24 cellular contexts compared by ENCODE assay signal in genomic region chr10:70899096-70899495, GRCh38.
"Had no signal": no experiment of that assay in that cellular context is flagged by ENCODE, and none has a peak within 500 bp of the region (broad histone marks: within the 10 kb centered on the region; RNA-seq: fewer than 3 reads in every experiment).

No MANE protein-coding gene starts in this region.

- ATAC-seq: activated CD4-positive, alpha-beta T cell treated with anti-CD3 and anti-CD28 coated beads for 36 hours; activated CD8-positive, alpha-beta T cell treated with anti-CD3 and anti-CD28 coated beads, Interleukin-2, amount 10 ng/mL, durations not matched to agents 7 days and 5 days; SK-N-SH treated with all-trans-retinoic acid at 6 μM for 48 hours had no signal

- H3K27ac ChIP-seq: ascending aorta, SJSA1, WERI-Rb-1 had no signal

- H3K27me3 ChIP-seq: ascending aorta had no signal

- H3K4me1 ChIP-seq: ascending aorta, SJSA1 had no signal

- H3K4me3 ChIP-seq: ascending aorta, SJSA1 had no signal

- H3K36me3 ChIP-seq: ascending aorta, SJSA1, WERI-Rb-1 had no signal

- DNase-seq: activated CD4-positive, alpha-beta T cell treated with anti-CD3 and anti-CD28 coated beads for 36 hours; activated CD4-positive, alpha-beta T cell treated with anti-CD3 and anti-CD28 coated beads, Interleukin-2, amount 10 ng/mL, durations not matched to agents 7 days and 5 days; activated CD4-positive, alpha-beta T cell treated with anti-CD3 and anti-CD28 coated beads, Interleukin-2, amount 50 U/mL, for 48 hours; activated CD8-positive, alpha-beta T cell treated with anti-CD3 and anti-CD28 coated beads, Interleukin-2, amount 10 ng/mL, durations not matched to agents 7 days and 5 days; activated gamma-delta T cell; activated naive CD4-positive, alpha-beta T cell treated with Interleukin-2 at 50 U/mL for 16 hours; activated naive CD8-positive, alpha-beta T cell treated with anti-CD3 and anti-CD28 coated beads, Interleukin-2, amount 10 ng/mL, durations not matched to agents 7 days and 5 days; activated T-cell treated with anti-CD3 and anti-CD28 coated beads, Interleukin-2, amount 50 U/mL, for 24 hours; amygdala; Kasumi-1; KG1; MM.1S; NCI-H1092; NCI-H1436 treated with DMSO at 0.1 percent for 48 hours; NCI-H1694 treated with DMSO at 0.1 percent for 48 hours; NCI-H2029; NCI-H524 treated with DMSO at 0.1 percent for 48 hours; OCI-M1; Right ventricle myocardium superior; T1000; WERI-Rb-1 had no signal

- H3K9me3 ChIP-seq: ascending aorta, SJSA1 had no signal
